Comparison of ENCODE assay signal across 8 cellular contexts in the genomic region with DNA sequence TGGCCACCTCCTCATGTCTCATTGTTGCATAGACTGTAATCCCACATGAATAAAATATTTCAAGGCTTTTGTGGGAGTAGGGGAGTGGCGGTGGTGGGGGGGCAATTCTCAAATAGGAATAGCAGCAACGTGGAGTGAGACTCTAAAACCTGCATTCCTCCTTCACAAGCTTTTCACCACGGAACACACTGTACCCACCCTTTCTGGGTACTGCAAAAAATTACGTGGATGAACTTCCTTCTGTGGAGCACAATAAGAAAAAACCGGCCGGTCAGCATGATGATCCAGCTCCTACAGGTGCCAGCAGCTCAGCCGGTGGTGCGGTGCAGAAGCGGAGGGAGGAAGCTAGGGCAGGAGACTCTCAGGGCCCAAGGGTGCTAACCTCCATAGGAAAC. TPM values are rescaled to one million over a fixed set of nuclear protein-coding genes. Genes with fewer than 3 reads are reported as not detected.
DNase-seq lines count a peak whose midpoint lies in the region; ATAC-seq, FAIRE-seq and TF ChIP-seq lines count a peak whose summit lies in the region.

No MANE protein-coding gene starts in this region.

- TF ChIP-seq CTCF in heart left ventricle (IDR thresholded peaks at IDR 0.05), result no peak
- TF ChIP-seq CTCF in astrocyte (IDR thresholded peaks at IDR 0.05; ENCODE audit: insufficient read depth, low read depth, low read length), result no peak
- TF ChIP-seq CTCF in mucosa of descending colon (IDR thresholded peaks at IDR 0.05), result no peak

- H3K4me3 Mint-ChIP-seq in astrocyte (ENCODE audit: unreplicated experiment), result peak overlapping the region; percentile 86

- H3K27ac ChIP-seq in heart left ventricle, result peak overlapping the region in 11 of 12 donors; percentile 83 to 94 (median 91)
- no peak overlapping the region for H3K27ac ChIP-seq in astrocyte (ENCODE audit: low read depth, low read length)

- no peak overlapping the region for H3K9ac ChIP-seq in astrocyte (ENCODE audit: low read length)

- peak overlapping the region; percentile 87 for H3K4me2 ChIP-seq in astrocyte (ENCODE audit: low read length)

- H3K4me1 Mint-ChIP-seq in astrocyte (ENCODE audit: low read depth, unreplicated experiment), result peaks cover 7% of the 10 kb centered on the region

- no peaks in the 10 kb centered on the region for H3K36me3 Mint-ChIP-seq in astrocyte (ENCODE audit: low read depth, unreplicated experiment)

- no peak for ATAC-seq in heart left ventricle
- no peak for ATAC-seq in left cardiac atrium
- ATAC-seq in mucosa of descending colon, result peak; percentile 12
- no peak for ATAC-seq in HG03460 (IDR thresholded peaks at IDR 0.05; ENCODE audit: unreplicated experiment)

- H3K79me2 ChIP-seq in astrocyte (ENCODE audit: insufficient read depth, low read length), result no peaks in the 10 kb centered on the region

- no peaks in the 10 kb centered on the region for H3K27me3 ChIP-seq in heart left ventricle
- H3K27me3 ChIP-seq in astrocyte (ENCODE audit: insufficient read depth, low read length), result peaks cover 28% of the 10 kb centered on the region

- no peaks in the 10 kb centered on the region for H4K20me1 ChIP-seq in astrocyte (ENCODE audit: insufficient read depth, low read length)

- no peak for DNase-seq in heart left ventricle
- DNase-seq in left cardiac atrium, result no peak
- no peak for DNase-seq in astrocyte (ENCODE audit: low read depth)
- peak in 2 of 3 donors; percentile 17 to 33 for DNase-seq in mucosa of descending colon
- DNase-seq in ureter (ENCODE audit: low spot score), result peak; percentile 70
- DNase-seq in midbrain (lab: John Stamatoyannopoulos, UW), result no peak
- DNase-seq in SIG-M5 treated with dmso at 0.1 percent for 504 hours (lab: John Stamatoyannopoulos, UW; ENCODE audit: unreplicated experiment), result no peak

- H2AFZ ChIP-seq in astrocyte (ENCODE audit: low read depth, low read length), result no peak overlapping the region

- intact Hi-C loops in heart left ventricle (cut with DNase I), result loop anchor here in 5 of 10 donors (2.0 to 5.0 kb wide), 4 partner anchors 36 to 331 kb away; a partner anchor contains a TSS
- intact Hi-C loops in left cardiac atrium (cut with DNase I), result loop anchor here in 1 of 2 donors (5.0 kb wide), 1 partner anchor 41 kb away; no protein-coding TSS in a partner anchor
- intact Hi-C loops in mucosa of descending colon (cut with DNase I, micrococcal nuclease), result no loop called here

- H3K27ac Mint-ChIP-seq in astrocyte (ENCODE audit: unreplicated experiment), result no peak overlapping the region

- H3K9me3 ChIP-seq in heart left ventricle (no peaks in the 10 kb centered on the region), astrocyte (ENCODE audit: insufficient read depth, low read depth, low read length) (no peaks in the 10 kb centered on the region), mucosa of descending colon (no peaks in the 10 kb centered on the region)

- no peak for TF ChIP-seq POLR2A in heart left ventricle (IDR thresholded peaks at IDR 0.05)

- H3K4me3 ChIP-seq in heart left ventricle (peak overlapping the region in 11 of 12 donors; percentile 69 to 96 (median 85)), astrocyte (ENCODE audit: insufficient read depth, low read depth, low read length) (no peak overlapping the region), mucosa of descending colon (no peak overlapping the region)

- no peaks in the 10 kb centered on the region for H3K9me3 Mint-ChIP-seq in astrocyte (ENCODE audit: unreplicated experiment)

- no peak for FAIRE-seq in astrocyte (lab: Jason Lieb, UNC)

- peaks cover 0 to 41% (median 14%) of the 10 kb centered on the region in 12 donors for H3K4me1 ChIP-seq in heart left ventricle
- H3K4me1 ChIP-seq in astrocyte (ENCODE audit: insufficient read depth, low read length), result peaks cover 16% of the 10 kb centered on the region
- peaks cover 4% of the 10 kb centered on the region for H3K4me1 ChIP-seq in mucosa of descending colon (ENCODE audit: low read depth)

- WGBS in heart left ventricle, 4 donors, result 18 to 26% (median 23%) methylated on average over 9 of the region's 9 CpGs

- H3K36me3 ChIP-seq in heart left ventricle (no peaks in the 10 kb centered on the region), astrocyte (ENCODE audit: insufficient read depth, low read length) (no peaks in the 10 kb centered on the region), mucosa of descending colon (ENCODE audit: low read depth) (no peaks in the 10 kb centered on the region)

- peaks cover 37% of the 10 kb centered on the region for H3K27me3 Mint-ChIP-seq in astrocyte (ENCODE audit: low read depth, unreplicated experiment)

RNA-seq across cellular contexts. Expression of a gene that starts 0.9 kb away (rescaled TPM):
- total RNA-seq in heart left ventricle, result 100 to 1,000 TPM in 5 of 9 donors, 10 to 100 TPM in 4; 69.7 to 147 (median 102) TPM
- polyA plus RNA-seq in heart left ventricle, result 10 to 100 TPM; 25.8 to 40.8 TPM
- 10 to 100 TPM; 89.5 to 99.6 TPM for total RNA-seq in left cardiac atrium
- total RNA-seq in astrocyte, result 3.8 and 5.2 TPM in 2 replicates
- 10 to 100 TPM in 1 of 3 donors, 1 to 10 TPM in 2; 3.2 to 17.6 (median 4.0) TPM for total RNA-seq in mucosa of descending colon
- total RNA-seq in ureter, result 14.6 TPM

RNA-seq across cellular contexts. Expression of a gene that starts 19.9 kb away (rescaled TPM):
- 10 to 100 TPM in 7 of 9 donors, 1 to 10 TPM in 2; 7.4 to 14.1 (median 11.3) TPM for total RNA-seq in heart left ventricle
- 1 to 10 TPM; 3.5 to 4.6 TPM for polyA plus RNA-seq in heart left ventricle
- total RNA-seq in left cardiac atrium, result 10 to 100 TPM in 1 of 2 donors, 1 to 10 TPM in 1; 9.1 to 13.7 TPM
- total RNA-seq in astrocyte, result 13.5 and 14.0 TPM in 2 replicates
- total RNA-seq in mucosa of descending colon, result 10 to 100 TPM in 1 of 3 donors, 1 to 10 TPM in 2; 1.8 to 10.9 (median 2.8) TPM
- 34.3 TPM for total RNA-seq in ureter

Comparison
In these comparisons a context has a peak if more than half of its experiments do, and no peak if none do; other contexts are left out.
1. DNase-seq: peak in mucosa of descending colon (2 of 3) and ureter (single experiment); none in heart left ventricle (0 of 5), left cardiac atrium (single experiment), astrocyte (single experiment), midbrain (single experiment) and SIG-M5 treated with dmso at 0.1 percent for 504 hours (single experiment).
2. H3K4me3 ChIP-seq: peak in heart left ventricle (11 of 12); none in astrocyte (single experiment) and mucosa of descending colon (single experiment).